ENCODE assay signal across 1 cellular context in the genomic region with DNA sequence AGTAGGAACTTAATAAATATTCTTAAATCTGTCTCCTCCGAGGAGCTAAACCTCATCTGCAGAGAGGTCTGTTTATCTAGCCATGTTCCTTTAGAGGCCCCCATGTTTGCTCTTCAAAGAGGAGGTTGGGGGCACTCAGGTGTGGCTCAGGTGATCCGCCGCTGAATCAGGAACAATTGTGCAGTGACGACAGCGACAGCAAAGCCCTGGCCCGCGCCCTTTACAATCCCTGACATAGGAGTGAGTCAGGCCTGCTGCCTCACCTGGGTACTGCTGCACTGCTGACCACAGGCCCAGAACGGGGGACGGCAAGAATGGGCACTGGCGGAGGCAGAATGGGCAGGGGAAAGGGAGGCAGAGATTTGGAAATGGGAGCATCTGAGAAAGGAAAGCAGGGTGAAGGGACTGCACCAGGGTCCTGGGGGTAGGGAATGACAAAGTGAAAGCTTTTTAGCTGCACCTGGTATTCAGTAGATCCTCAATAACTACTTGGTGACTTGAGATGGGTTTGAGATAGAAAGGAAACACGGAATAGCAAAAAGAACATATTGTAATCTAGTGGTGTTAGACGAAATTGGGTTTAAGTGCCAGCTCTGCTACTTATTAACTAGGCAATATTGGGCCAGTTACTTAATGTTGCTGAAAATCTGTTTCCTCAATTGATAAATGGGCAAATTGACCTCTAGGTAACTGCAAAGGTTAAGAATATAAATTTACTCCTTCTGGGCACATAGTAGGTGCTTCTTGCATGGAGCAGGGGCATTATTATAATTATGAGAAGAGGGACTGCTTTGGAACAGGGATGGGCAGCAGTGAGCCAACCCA.
TF ChIP-seq lines count a peak whose summit lies in the region.

No MANE protein-coding gene starts in this region.

TF ChIP-seq in endothelial cell of umbilical vein, 7 proteins besides CTCF, POLR2A, EP300 and RAD21:
- TF ChIP-seq JUN (IDR thresholded peaks at IDR 0.05; ENCODE audit: borderline replicate concordance, insufficient read depth, insufficient read length, low read depth) (no peak), EZH2 (IDR thresholded peaks at IDR 0.05; ENCODE audit: borderline replicate concordance, low read depth, low read length, severe bottlenecking) (no peak), POLR2AphosphoS5 (IDR thresholded peaks at IDR 0.05; ENCODE audit: insufficient read depth, low read depth, low read length) (no peak), GATA2 (IDR thresholded peaks at IDR 0.05; ENCODE audit: insufficient read depth, insufficient read length, low read depth, low read length) (no peak), FOS (IDR thresholded peaks at IDR 0.05; ENCODE audit: borderline replicate concordance, insufficient read depth, low read length) (no peak), MYC (IDR thresholded peaks at IDR 0.05; ENCODE audit: low read depth, low read length) (no peak)
- TF ChIP-seq, protein P1, sequence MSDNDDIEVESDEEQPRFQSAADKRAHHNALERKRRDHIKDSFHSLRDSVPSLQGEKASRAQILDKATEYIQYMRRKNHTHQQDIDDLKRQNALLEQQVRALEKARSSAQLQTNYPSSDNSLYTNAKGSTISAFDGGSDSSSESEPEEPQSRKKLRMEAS (IDR thresholded peaks at IDR 0.05; ENCODE audit: insufficient read depth, insufficient read length): no peak
